18 cellular contexts compared by ENCODE assay signal in genomic region chr15:92955706-92956105, GRCh38. TPM values are rescaled to one million over a fixed set of nuclear protein-coding genes. Genes with fewer than 3 reads are reported as not detected.
DNase-seq lines count a peak whose midpoint lies in the region; ATAC-seq and TF ChIP-seq lines count a peak whose summit lies in the region.
"Had no signal": no experiment of that assay in that cellular context is flagged by ENCODE, and none has a peak within 500 bp of the region (broad histone marks: within the 10 kb centered on the region; RNA-seq: fewer than 3 reads in every experiment).

No MANE protein-coding gene starts in this region.

- H3K9me2 ChIP-seq in PC-9 (ENCODE audit: insufficient read depth), result no peaks in the 10 kb centered on the region

- H2AK5ac ChIP-seq in trophoblast cell (ENCODE audit: low read length), result no peak overlapping the region

- WGBS in trophoblast cell (ENCODE audit: extremely low coverage, insufficient coverage, insufficient read length), result no CpG with 5 or more reads among the region's 2 CpGs

- no peak overlapping the region for H2BK120ac ChIP-seq in trophoblast cell (ENCODE audit: insufficient read depth, low read length, poor library complexity)

- H3K4ac ChIP-seq in trophoblast cell (ENCODE audit: low read depth, low read length), result no peak overlapping the region

- no peak for DNase-seq in activated T-cell treated with anti-CD3 and anti-CD28 coated beads, Interleukin-2, amount 50 U/mL, for 24 hours
- no peak for DNase-seq in activated T-cell treated with anti-CD3 and anti-CD28 coated beads, Interleukin-2, amount 50 U/mL, for 48 hours
- no peak for DNase-seq in PC-9
- no peak for DNase-seq in chondrocyte (ENCODE audit: low spot score)
- DNase-seq in trophoblast cell, result peak in 1 of 2 donors; percentile 59
- DNase-seq: 8988T; C1 segment of cervical spinal cord; DMS53; HCEC 1CT; Karpas-422; MM.1S; NCI-H1105; NCI-H1694 treated with DMSO at 0.1 percent for 48 hours; NK-92 treated with Interleukin-12 subunit alpha and Interleukin-12 subunit beta, amount 100 ng/mL, for 24 hours; PC-3 had no signal

- intact Hi-C loops in PC-9 (cut with micrococcal nuclease; ENCODE audit: unreplicated experiment), result loop anchor here (5.0 kb wide), 1 partner anchor 37 kb away; no protein-coding TSS in a partner anchor

- no peak overlapping the region for H3K4me3 Mint-ChIP-seq in activated T-cell treated with anti-CD3 and anti-CD28 coated beads, Interleukin-2, amount 50 U/mL, for 24 hours
- no peak overlapping the region for H3K4me3 Mint-ChIP-seq in chondrocyte (ENCODE audit: unreplicated experiment)

- H4K20me1 ChIP-seq in PC-9 (ENCODE audit: insufficient read depth), result peaks cover 22% of the 10 kb centered on the region

- H2BK12ac ChIP-seq in trophoblast cell (ENCODE audit: low read length), result no peak overlapping the region

- CTCF ChIA-PET in PC-9 (lab: Charles Lee), result no interaction called here

- H3K4me2 ChIP-seq in PC-9, result no peak overlapping the region
- H3K4me2 ChIP-seq in trophoblast cell (ENCODE audit: low read length), result no peak overlapping the region

- no peak overlapping the region for H3K23ac ChIP-seq in trophoblast cell (ENCODE audit: low read length)

- H3K79me1 ChIP-seq in trophoblast cell (ENCODE audit: low read length), result no peaks in the 10 kb centered on the region

- H3K4me3 ChIP-seq in PC-9 (no peak overlapping the region), trophoblast cell (ENCODE audit: low read depth, low read length) (no peak overlapping the region)

- peaks cover 68% of the 10 kb centered on the region for H3F3A ChIP-seq in PC-9 (ENCODE audit: insufficient read depth, low read depth)

- H3K79me2 ChIP-seq in PC-9 (ENCODE audit: low read depth) (peaks cover 44% of the 10 kb centered on the region), trophoblast cell (ENCODE audit: control insufficient read depth, insufficient read depth, low read length, poor library complexity) (no peaks in the 10 kb centered on the region)

- POLR2A ChIA-PET in PC-9 (lab: Charles Lee; ENCODE audit: unreplicated experiment), result no interaction called here

- H3K4me1 Mint-ChIP-seq in activated T-cell treated with anti-CD3 and anti-CD28 coated beads, Interleukin-2, amount 50 U/mL, for 24 hours (ENCODE audit: low read depth), result peaks cover 44% of the 10 kb centered on the region
- H3K4me1 Mint-ChIP-seq in chondrocyte (ENCODE audit: low read depth), result peaks cover 30% of the 10 kb centered on the region

- H3K27me3 ChIP-seq in PC-9 (ENCODE audit: insufficient read depth, low read depth) (no peaks in the 10 kb centered on the region), trophoblast cell (ENCODE audit: insufficient read depth, low read length) (no peaks in the 10 kb centered on the region)

- H3K36me3 ChIP-seq in PC-9 (ENCODE audit: low read depth) (peaks cover 93% of the 10 kb centered on the region), trophoblast cell (ENCODE audit: control insufficient read depth in 1 of 2, insufficient read depth in 2 of 2, low read length in 2 of 2) (peaks cover 16 to 35% of the 10 kb centered on the region in 2 experiments)

- BruUV-seq in PC-9 (replicated peaks; lab: Mats Ljungman, UMichigan), result TSS peak; percentile 2

- H3K9ac ChIP-seq in trophoblast cell (ENCODE audit: low read length), result no peak overlapping the region

- TF ChIP-seq CTCF in PC-9 (conservative IDR thresholded peaks at IDR 0.05) (no peak), chondrocyte (IDR thresholded peaks at IDR 0.05) (no peak)

- H2BK5ac ChIP-seq in trophoblast cell (ENCODE audit: low read depth, low read length, poor library complexity), result no peak overlapping the region

- H3K14ac ChIP-seq in trophoblast cell (ENCODE audit: low read length), result no peak overlapping the region

- no peak for ATAC-seq in HG03457 (IDR thresholded peaks at IDR 0.05; ENCODE audit: unreplicated experiment)
- ATAC-seq in GM19452 (IDR thresholded peaks at IDR 0.05; ENCODE audit: unreplicated experiment), result no peak
- no peak for ATAC-seq in HG03139 (IDR thresholded peaks at IDR 0.05; ENCODE audit: unreplicated experiment)
- ATAC-seq: PC-3 had no signal

- H2AFZ ChIP-seq in PC-9, result no peak overlapping the region
- H2AFZ ChIP-seq in trophoblast cell (ENCODE audit: insufficient read depth, low read length, poor library complexity), result no peak overlapping the region

- H3K9me3 Mint-ChIP-seq in activated T-cell treated with anti-CD3 and anti-CD28 coated beads, Interleukin-2, amount 50 U/mL, for 24 hours, result peaks cover 4% of the 10 kb centered on the region
- H3K9me3 Mint-ChIP-seq in chondrocyte (ENCODE audit: low read depth), result no peaks in the 10 kb centered on the region

- H3K4me1 ChIP-seq in PC-9 (replicated peaks; ENCODE audit: insufficient read depth) (no peaks in the 10 kb centered on the region), trophoblast cell (ENCODE audit: control insufficient read depth in 1 of 2, insufficient read depth in 2 of 2, low read length in 2 of 2) (no peaks in the 10 kb centered on the region)

- H3K9me3 ChIP-seq in PC-9 (ENCODE audit: insufficient read depth, low read depth) (0 out of 2 replicates have a peak, but pooled peaks cover 4% of the 10 kb centered on the region), trophoblast cell (ENCODE audit: insufficient read depth, low read depth, low read length) (no peaks in the 10 kb centered on the region)

- no peaks in the 10 kb centered on the region for H3K27me3 Mint-ChIP-seq in activated T-cell treated with anti-CD3 and anti-CD28 coated beads, Interleukin-2, amount 50 U/mL, for 24 hours
- H3K27me3 Mint-ChIP-seq in chondrocyte (ENCODE audit: low read depth), result no peaks in the 10 kb centered on the region

- peaks cover 97% of the 10 kb centered on the region for H3K36me3 Mint-ChIP-seq in activated T-cell treated with anti-CD3 and anti-CD28 coated beads, Interleukin-2, amount 50 U/mL, for 24 hours (ENCODE audit: low read depth)
- H3K36me3 Mint-ChIP-seq in chondrocyte (ENCODE audit: low read depth), result peaks cover 43% of the 10 kb centered on the region

- no peak overlapping the region for H3K27ac ChIP-seq in PC-9
- H3K27ac ChIP-seq in trophoblast cell (ENCODE audit: low read depth, low read length), result peak overlapping the region; percentile 19

- H4K91ac ChIP-seq in trophoblast cell (ENCODE audit: low read depth, low read length), result no peak overlapping the region

- H4K12ac ChIP-seq in trophoblast cell (ENCODE audit: low read depth, low read length), result no peak overlapping the region

- peak overlapping the region; percentile 6 for H3K27ac Mint-ChIP-seq in activated T-cell treated with anti-CD3 and anti-CD28 coated beads, Interleukin-2, amount 50 U/mL, for 24 hours
- peak overlapping the region; percentile 27 for H3K27ac Mint-ChIP-seq in chondrocyte (ENCODE audit: unreplicated experiment)

- H4K8ac ChIP-seq in trophoblast cell (ENCODE audit: low read depth, low read length), result no peak overlapping the region

- H3K18ac ChIP-seq in trophoblast cell (ENCODE audit: low read length), result no peak overlapping the region

RNA-seq across cellular contexts. Expression of gene CHD2, which starts 55.6 kb away (rescaled TPM):
- total RNA-seq in PC-9 (2021) (105 and 120 TPM in 2 replicates), chondrocyte (59.7 to 83.0 TPM (median 61.2 TPM) in 3 replicates)
- 98.2 and 104 TPM in 2 replicates for polyA plus RNA-seq in trophoblast cell (2013)
